19 cellular contexts compared by ENCODE assay signal in the genomic region with DNA sequence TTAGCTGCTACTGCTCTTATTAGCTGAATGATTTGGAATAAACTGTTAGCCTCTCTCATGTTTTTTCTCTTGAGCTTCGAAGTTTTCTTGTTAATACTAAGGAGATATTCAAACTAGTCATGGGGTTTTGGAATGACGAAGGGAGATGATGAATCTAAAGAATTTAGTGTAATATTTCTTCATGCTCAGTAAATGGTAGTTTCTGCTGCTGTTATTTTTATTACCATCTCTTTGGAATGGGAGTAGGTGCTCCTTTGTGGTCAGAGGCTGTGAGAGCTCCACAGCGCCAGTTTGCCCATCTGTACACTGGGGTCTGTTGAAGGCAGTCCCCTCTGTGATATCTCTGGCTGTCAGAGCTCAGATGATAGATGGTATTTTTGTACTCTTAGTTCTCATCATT. TPM values are rescaled to one million over a fixed set of nuclear protein-coding genes. Genes with fewer than 3 reads are reported as not detected.
DNase-seq lines count a peak whose midpoint lies in the region; ATAC-seq and TF ChIP-seq lines count a peak whose summit lies in the region.
"Had no signal": no experiment of that assay in that cellular context is flagged by ENCODE, and none has a peak within 500 bp of the region (broad histone marks: within the 10 kb centered on the region; RNA-seq: fewer than 3 reads in every experiment).

No MANE protein-coding gene starts in this region.

- H3K9ac ChIP-seq in Loucy (ENCODE audit: low read depth, low read length, poor library complexity, severe bottlenecking) = no peak overlapping the region

- H3K27me3 ChIP-seq in Loucy (ENCODE audit: insufficient read depth, low read length, poor library complexity, severe bottlenecking) = no peaks in the 10 kb centered on the region
- no peaks in the 10 kb centered on the region for H3K27me3 ChIP-seq in sigmoid colon
- H3K27me3 ChIP-seq: colonic mucosa, Peyer's patch had no signal

- no peak for TF ChIP-seq POLR2A in sigmoid colon (IDR thresholded peaks at IDR 0.05)

- H3K9me2 ChIP-seq in Loucy (replicated peaks; ENCODE audit: low read depth, low read length) = no peaks in the 10 kb centered on the region

- TF ChIP-seq CTCF in AG09309 (IDR thresholded peaks at IDR 0.05; ENCODE audit: control insufficient read depth, insufficient read depth, low read depth, low read length, missing control alignments) (no peak), Loucy (conservative IDR thresholded peaks at IDR 0.05; ENCODE audit: low read length) (no peak), fibroblast of the aortic adventitia (IDR thresholded peaks at IDR 0.05; ENCODE audit: insufficient read depth, low read length) (no peak), sigmoid colon (IDR thresholded peaks at IDR 0.05) (no peak)

- no peaks in the 10 kb centered on the region for H3F3A ChIP-seq in Loucy (ENCODE audit: low read depth)

- peaks cover 68% of the 10 kb centered on the region for H3K36me3 ChIP-seq in Loucy (ENCODE audit: insufficient read depth, low read length)
- peaks cover 0 to 74% (median 9%) of the 10 kb centered on the region in 4 donors for H3K36me3 ChIP-seq in sigmoid colon

- H3K79me2 ChIP-seq in Loucy (ENCODE audit: insufficient read depth, low read length) = no peaks in the 10 kb centered on the region

- DNase-seq in AG09309 (ENCODE audit: low read depth) (peak; percentile 49), fibroblast of the aortic adventitia (ENCODE audit: low read depth) (peak; percentile 64), sigmoid colon (no peak), SIG-M5 (lab: John Stamatoyannopoulos, UW) (no peak)
- DNase-seq: activated CD4-positive, alpha-beta T cell treated with anti-CD3 and anti-CD28 coated beads, Interleukin-2, amount 50 U/mL, for 4 hours; activated T-cell treated with anti-CD3 and anti-CD28 coated beads, Interleukin-2, amount 50 U/mL, for 48 hours; amniotic stem cell; colonic mucosa; mesendoderm; NCI-H748 treated with DMSO at 0.1 percent for 48 hours had no signal

- no peak for ATAC-seq in GM21529 (IDR thresholded peaks at IDR 0.05; ENCODE audit: unreplicated experiment)
- no peak for ATAC-seq in HG03159 (IDR thresholded peaks at IDR 0.05; ENCODE audit: unreplicated experiment)
- ATAC-seq in HG03342 (IDR thresholded peaks at IDR 0.05; ENCODE audit: unreplicated experiment) = no peak

- H3K4me3 ChIP-seq in AG09309 (ENCODE audit: control insufficient read depth, low read depth, low read length) = no peak overlapping the region
- H3K4me3 ChIP-seq in Loucy (ENCODE audit: low read length, poor library complexity, severe bottlenecking) = no peak overlapping the region
- H3K4me3 ChIP-seq in fibroblast of the aortic adventitia (ENCODE audit: low read depth, low read length) = no peak overlapping the region
- H3K4me3 ChIP-seq in sigmoid colon = no peak overlapping the region
- H3K4me3 ChIP-seq: colonic mucosa, Peyer's patch had no signal

- no peak for TF ChIP-seq EP300 in sigmoid colon (IDR thresholded peaks at IDR 0.05)

- H3K27ac ChIP-seq in sigmoid colon = peak overlapping the region; percentile 29 to 79 (median 56)
- H3K27ac ChIP-seq: colonic mucosa, epithelial cell of prostate had no signal

- intact Hi-C loops in sigmoid colon (cut with DNase I) = loop anchor here (5.0 kb wide), 1 partner anchor 334 kb away; the partner anchor contains the start of gene HGFAC

- no peaks in the 10 kb centered on the region for H4K20me1 ChIP-seq in Loucy (ENCODE audit: insufficient read depth, low read length, poor library complexity, severe bottlenecking)

- no peaks in the 10 kb centered on the region for H3K9me3 ChIP-seq in Loucy (ENCODE audit: insufficient read depth, low read depth, low read length)
- no peaks in the 10 kb centered on the region for H3K9me3 ChIP-seq in sigmoid colon
- H3K9me3 ChIP-seq: colonic mucosa, Peyer's patch had no signal

- no peak overlapping the region for H2AFZ ChIP-seq in Loucy (ENCODE audit: low read length)

- H3K4me1 ChIP-seq in Loucy (ENCODE audit: insufficient read depth, low read length, poor library complexity, severe bottlenecking) (peaks cover 7% of the 10 kb centered on the region), sigmoid colon (peaks cover 0 to 20% (median 15%) of the 10 kb centered on the region in 4 donors)
- H3K4me1 ChIP-seq: colonic mucosa had no signal

- peak overlapping the region; percentile 14 for H3K4me2 ChIP-seq in Loucy (ENCODE audit: low read depth, low read length, poor library complexity, severe bottlenecking)

- WGBS in sigmoid colon, 2 donors = 88 to 94% methylated on average over 3 of the region's 3 CpGs

RNA-seq across cellular contexts. Expression of gene HTT, which starts 33.7 kb away (rescaled TPM):
- total RNA-seq in fibroblast of the aortic adventitia (ENCODE audit: low replicate concordance) (33.2 and 49.9 TPM in 2 replicates), sigmoid colon (10 to 100 TPM; 17.0 to 41.5 (median 26.5) TPM)
- polyA plus RNA-seq in sigmoid colon = 10 to 100 TPM in 1 of 3 donors, 1 to 10 TPM in 2; 6.5 to 29.4 (median 7.8) TPM

RNA-seq across cellular contexts. Expression of gene HTT-AS, which starts 33.9 kb away (rescaled TPM):
- total RNA-seq in fibroblast of the aortic adventitia (ENCODE audit: low replicate concordance) = not detected in 2 replicates
- not detected for total RNA-seq in sigmoid colon
- not detected for polyA plus RNA-seq in sigmoid colon
- total RNA-seq: colonic mucosa, neural crest cell, Peyer's patch, sciatic nerve had no signal
- polyA plus RNA-seq: IgD-negative memory B cell had no signal

Comparison
In these comparisons a context has a peak if more than half of its experiments do, and no peak if none do; other contexts are left out.
1. DNase-seq: peak in AG09309 (single experiment) and fibroblast of the aortic adventitia (single experiment); none in sigmoid colon (single experiment) and SIG-M5 (single experiment).